Comparison of ENCODE assay signal across 12 cellular contexts in genomic region chr1:107949467-107950253, GRCh38. TPM values are rescaled to one million over a fixed set of nuclear protein-coding genes. Genes with fewer than 3 reads are reported as not detected.
DNase-seq lines count a peak whose midpoint lies in the region; ATAC-seq and TF ChIP-seq lines count a peak whose summit lies in the region.
"Had no signal": no experiment of that assay in that cellular context is flagged by ENCODE, and none has a peak within 500 bp of the region (broad histone marks: within the 10 kb centered on the region; RNA-seq: fewer than 3 reads in every experiment).

No MANE protein-coding gene starts in this region.

- H3K36me3 ChIP-seq in naive thymus-derived CD4-positive, alpha-beta T cell (ENCODE audit: control insufficient read depth in 2 of 3, insufficient read depth in 3 of 3, low read length in 3 of 3), result no peaks in the 10 kb centered on the region
- H3K36me3 ChIP-seq in trophoblast cell (ENCODE audit: control insufficient read depth in 1 of 2, insufficient read depth in 2 of 2, low read length in 2 of 2), result no peaks in the 10 kb centered on the region

- no peak overlapping the region for H2BK12ac ChIP-seq in trophoblast cell (ENCODE audit: low read length)

- no peak overlapping the region for H3K14ac ChIP-seq in trophoblast cell (ENCODE audit: low read length)

- H2AFZ ChIP-seq in trophoblast cell (ENCODE audit: insufficient read depth, low read length, poor library complexity), result no peak overlapping the region

- no peaks in the 10 kb centered on the region for H3K27me3 ChIP-seq in naive thymus-derived CD4-positive, alpha-beta T cell (ENCODE audit: control insufficient read depth in 2 of 2, insufficient read depth in 2 of 2, low read length in 2 of 2)
- no peaks in the 10 kb centered on the region for H3K27me3 ChIP-seq in trophoblast cell (ENCODE audit: insufficient read depth, low read length)

- CTCF ChIA-PET in naive thymus-derived CD4-positive, alpha-beta T cell (lab: Charles Lee), result no interaction called here

- no peak overlapping the region for H4K91ac ChIP-seq in trophoblast cell (ENCODE audit: low read depth, low read length)

- H3K4ac ChIP-seq in trophoblast cell (ENCODE audit: low read depth, low read length), result no peak overlapping the region

- POLR2A ChIA-PET in naive thymus-derived CD4-positive, alpha-beta T cell (lab: Charles Lee), result no interaction called here

- H4K12ac ChIP-seq in trophoblast cell (ENCODE audit: low read depth, low read length), result no peak overlapping the region

- no peak overlapping the region for H3K9ac ChIP-seq in trophoblast cell (ENCODE audit: low read length)

- peaks cover 0 to 18% of the 10 kb centered on the region in 2 donors for H3K4me1 ChIP-seq in naive thymus-derived CD4-positive, alpha-beta T cell (ENCODE audit: control insufficient read depth in 2 of 2, insufficient read depth in 2 of 2, low read length in 2 of 2)
- H3K4me1 ChIP-seq in trophoblast cell (ENCODE audit: control insufficient read depth in 1 of 2, insufficient read depth in 2 of 2, low read length in 2 of 2), result no peaks in the 10 kb centered on the region

- TF ChIP-seq CTCF in lower leg skin (IDR thresholded peaks at IDR 0.05), result no peak

- H3K4me1 Mint-ChIP-seq in activated naive CD4-positive, alpha-beta T cell treated with anti-CD3 and anti-CD28 coated beads, Interleukin-2, amount 50 U/mL, for 24 hours, result peaks cover 44% of the 10 kb centered on the region
- peaks cover 44% of the 10 kb centered on the region for H3K4me1 Mint-ChIP-seq in stimulated activated effector memory CD8-positive, alpha-beta T cell treated with anti-CD3 and anti-CD28 coated beads, Interleukin-12 subunit alpha, Interleukin-12 subunit beta, amount 100 ng/mL, for 72 hours
- H3K4me1 Mint-ChIP-seq in naive thymus-derived CD4-positive, alpha-beta T cell, result peaks cover 12 to 55% (median 30%) of the 10 kb centered on the region in 7 donors

- peak; percentile 89 for ATAC-seq in GM21528 (IDR thresholded peaks at IDR 0.05; ENCODE audit: low FRiP score, unreplicated experiment)
- peak; percentile 55 for ATAC-seq in HG03342 (IDR thresholded peaks at IDR 0.05; ENCODE audit: unreplicated experiment)
- peak; percentile 75 for ATAC-seq in stimulated activated effector memory CD8-positive, alpha-beta T cell treated with anti-CD3 and anti-CD28 coated beads, Interleukin-12 subunit alpha, Interleukin-12 subunit beta, amount 100 ng/mL, for 72 hours
- ATAC-seq in naive thymus-derived CD4-positive, alpha-beta T cell, result no peak

- H3K18ac ChIP-seq in trophoblast cell (ENCODE audit: low read length), result no peak overlapping the region

- H3K4me2 ChIP-seq in trophoblast cell (ENCODE audit: low read length), result no peak overlapping the region

- no peak overlapping the region for H2BK5ac ChIP-seq in trophoblast cell (ENCODE audit: low read depth, low read length, poor library complexity)

- H3K36me3 Mint-ChIP-seq in activated naive CD4-positive, alpha-beta T cell treated with anti-CD3 and anti-CD28 coated beads, Interleukin-2, amount 50 U/mL, for 24 hours, result no peaks in the 10 kb centered on the region
- H3K36me3 Mint-ChIP-seq in stimulated activated effector memory CD8-positive, alpha-beta T cell treated with anti-CD3 and anti-CD28 coated beads, Interleukin-12 subunit alpha, Interleukin-12 subunit beta, amount 100 ng/mL, for 72 hours, result no peaks in the 10 kb centered on the region
- no peaks in the 10 kb centered on the region for H3K36me3 Mint-ChIP-seq in naive thymus-derived CD4-positive, alpha-beta T cell

- no peak overlapping the region for H2AK5ac ChIP-seq in trophoblast cell (ENCODE audit: low read length)

- no peak overlapping the region for H4K8ac ChIP-seq in trophoblast cell (ENCODE audit: low read depth, low read length)

- intact Hi-C loops in naive thymus-derived CD4-positive, alpha-beta T cell (cut with micrococcal nuclease), result no loop called here
- intact Hi-C loops in lower leg skin (cut with DNase I; ENCODE audit: low total_unique reads), result no loop called here

- H3K4me3 Mint-ChIP-seq in activated naive CD4-positive, alpha-beta T cell treated with anti-CD3 and anti-CD28 coated beads, Interleukin-2, amount 50 U/mL, for 24 hours, result peak overlapping the region; percentile 0
- H3K4me3 Mint-ChIP-seq in stimulated activated effector memory CD8-positive, alpha-beta T cell treated with anti-CD3 and anti-CD28 coated beads, Interleukin-12 subunit alpha, Interleukin-12 subunit beta, amount 100 ng/mL, for 72 hours, result no peak overlapping the region
- no peak overlapping the region for H3K4me3 Mint-ChIP-seq in naive thymus-derived CD4-positive, alpha-beta T cell
- H3K4me3 Mint-ChIP-seq: nephron progenitor cell had no signal

- no peak overlapping the region for H3K23ac ChIP-seq in trophoblast cell (ENCODE audit: low read length)

- H3K79me1 ChIP-seq in trophoblast cell (ENCODE audit: low read length), result no peaks in the 10 kb centered on the region

- DNase-seq in activated naive CD4-positive, alpha-beta T cell (lab: John Stamatoyannopoulos, UW), result no peak
- no peak for DNase-seq in stimulated activated effector memory CD8-positive, alpha-beta T cell treated with anti-CD3 and anti-CD28 coated beads, Interleukin-12 subunit alpha, Interleukin-12 subunit beta, amount 100 ng/mL, for 72 hours (ENCODE audit: low spot score in 2 of 2)
- DNase-seq in naive thymus-derived CD4-positive, alpha-beta T cell, result no peak
- no peak for DNase-seq in trophoblast cell
- DNase-seq in lower leg skin (ENCODE audit: low spot score in 2 of 2), result no peak
- DNase-seq: aorta, C1 segment of cervical spinal cord, NCI-H1930, nephron progenitor cell had no signal

- no CpG with 5 or more reads among the region's 3 CpGs for WGBS in trophoblast cell (ENCODE audit: extremely low coverage, insufficient coverage, insufficient read length)
- 57 to 73% methylated on average over 3 of the region's 3 CpGs for WGBS in lower leg skin, 2 donors

- no peaks in the 10 kb centered on the region for H3K9me3 ChIP-seq in naive thymus-derived CD4-positive, alpha-beta T cell (ENCODE audit: control insufficient read depth in 2 of 3, low read length in 3 of 3)
- no peaks in the 10 kb centered on the region for H3K9me3 ChIP-seq in trophoblast cell (ENCODE audit: insufficient read depth, low read depth, low read length)

- TF ChIP-seq POLR2A in lower leg skin (IDR thresholded peaks at IDR 0.05), result no peak

- H3K27ac ChIP-seq in naive thymus-derived CD4-positive, alpha-beta T cell (ENCODE audit: low read depth, low read length), result no peak overlapping the region
- no peak overlapping the region for H3K27ac ChIP-seq in trophoblast cell (ENCODE audit: low read depth, low read length)

- H3K27me3 Mint-ChIP-seq in activated naive CD4-positive, alpha-beta T cell treated with anti-CD3 and anti-CD28 coated beads, Interleukin-2, amount 50 U/mL, for 24 hours, result no peaks in the 10 kb centered on the region
- no peaks in the 10 kb centered on the region for H3K27me3 Mint-ChIP-seq in naive thymus-derived CD4-positive, alpha-beta T cell

- no peaks in the 10 kb centered on the region for H3K79me2 ChIP-seq in trophoblast cell (ENCODE audit: control insufficient read depth, insufficient read depth, low read length, poor library complexity)

- H3K4me3 ChIP-seq in naive thymus-derived CD4-positive, alpha-beta T cell (ENCODE audit: low read length), result no peak overlapping the region
- H3K4me3 ChIP-seq in trophoblast cell (ENCODE audit: low read depth, low read length) (no peak overlapping the region), lower leg skin (ENCODE audit: low read depth, poor library complexity, severe bottlenecking) (no peak overlapping the region)

- no peaks in the 10 kb centered on the region for H3K9me3 Mint-ChIP-seq in activated naive CD4-positive, alpha-beta T cell treated with anti-CD3 and anti-CD28 coated beads, Interleukin-2, amount 50 U/mL, for 24 hours
- no peaks in the 10 kb centered on the region for H3K9me3 Mint-ChIP-seq in stimulated activated effector memory CD8-positive, alpha-beta T cell treated with anti-CD3 and anti-CD28 coated beads, Interleukin-12 subunit alpha, Interleukin-12 subunit beta, amount 100 ng/mL, for 72 hours
- peaks cover 0 to 3% (median 0%) of the 10 kb centered on the region in 11 donors for H3K9me3 Mint-ChIP-seq in naive thymus-derived CD4-positive, alpha-beta T cell
- H3K9me3 Mint-ChIP-seq: nephron progenitor cell had no signal

- peak overlapping the region; percentile 4 for H3K27ac Mint-ChIP-seq in activated naive CD4-positive, alpha-beta T cell treated with anti-CD3 and anti-CD28 coated beads, Interleukin-2, amount 50 U/mL, for 24 hours
- peak overlapping the region; percentile 9 for H3K27ac Mint-ChIP-seq in stimulated activated effector memory CD8-positive, alpha-beta T cell treated with anti-CD3 and anti-CD28 coated beads, Interleukin-12 subunit alpha, Interleukin-12 subunit beta, amount 100 ng/mL, for 72 hours
- peak overlapping the region in 2 of 9 donors; percentile 4 to 24 for H3K27ac Mint-ChIP-seq in naive thymus-derived CD4-positive, alpha-beta T cell
- H3K27ac Mint-ChIP-seq: nephron progenitor cell had no signal

- H2BK120ac ChIP-seq in trophoblast cell (ENCODE audit: insufficient read depth, low read length, poor library complexity), result no peak overlapping the region

RNA-seq across cellular contexts. Expression of gene VAV3, which starts 15.3 kb away (rescaled TPM):
- 10 to 100 TPM in 1 of 5 experiments, 1 to 10 TPM in 4; 1.4 to 23.2 (median 2.8) TPM for total RNA-seq in naive thymus-derived CD4-positive, alpha-beta T cell
- polyA plus RNA-seq in naive thymus-derived CD4-positive, alpha-beta T cell, result 1 to 10 TPM; 1.3 to 2.1 TPM
- polyA plus RNA-seq in trophoblast cell (2013), result 24.3 TPM in 2 replicates
- total RNA-seq in lower leg skin, result 100 to 1,000 TPM; 102 to 200 (median 147) TPM

Comparison
In these comparisons a context has a peak if more than half of its experiments do, and no peak if none do; other contexts are left out.
1. RNA of gene VAV3, which starts 15.3 kb away (total RNA-seq): 102 to 200 TPM in lower leg skin; 1.4 to 23.2 TPM in naive thymus-derived CD4-positive, alpha-beta T cell; every median in the first group is over 4 times any median in the second.